ENCODE assay signal across 13 cellular contexts in genomic region chr17:73098919-73099318, GRCh38.
"Had no signal": no experiment of that assay in that cellular context is flagged by ENCODE, and none has a peak within 500 bp of the region (broad histone marks: within the 10 kb centered on the region; RNA-seq: fewer than 3 reads in every experiment).

No MANE protein-coding gene starts in this region.

- H3K4me1 ChIP-seq: right atrium auricular region, uterus had no signal

- H3K27me3 ChIP-seq: right atrium auricular region, uterus had no signal

- DNase-seq: foreskin melanocyte; hippocampal formation; left colon; left ventricle myocardium superior; mesenchymal stem cell; midbrain; posterior cingulate gyrus; small intestine; stimulated activated CD4-positive, alpha-beta T cell treated with anti-CD3 and anti-CD28 coated beads, Interleukin-12 subunit alpha, Interleukin-12 subunit beta, amount 100 ng/mL, for 4 hours; stimulated activated naive CD4-positive, alpha-beta T cell treated with Interleukin-2 at 50 U/mL for 16 hours; uterus had no signal

- H3K4me3 ChIP-seq: lung, right atrium auricular region, uterus had no signal

- H3K27ac ChIP-seq: right atrium auricular region, uterus had no signal

- H3K36me3 ChIP-seq: right atrium auricular region, uterus had no signal

- H3K9me3 ChIP-seq: right atrium auricular region, uterus had no signal
